In genomic region chr14:22918809-22919600, GRCh38 we compare ENCODE assay signal across 8 cellular contexts. TPM values are rescaled to one million over a fixed set of nuclear protein-coding genes. Genes with fewer than 3 reads are reported as not detected.
DNase-seq lines count a peak whose midpoint lies in the region; ATAC-seq and TF ChIP-seq lines count a peak whose summit lies in the region.

Gene RBM23 (minus strand): TSS chr14:22919149.

- peak; percentile 89 for ATAC-seq in GM21529 (IDR thresholded peaks at IDR 0.05; ENCODE audit: unreplicated experiment)

- peaks cover 15 to 20% (median 16%) of the 10 kb centered on the region in 3 donors for H3K4me1 Mint-ChIP-seq in IgD-negative memory B cell

- H3K4me3 ChIP-seq in epithelial cell of esophagus (ENCODE audit: low read length) (peak within 1 kb of the TSS; percentile 99), mononuclear cell (ENCODE audit: low read length) (peak within 1 kb of the TSS; percentile 99)

- peak within 1 kb of the TSS; percentile 99 to 100 (median 100) for H3K27ac Mint-ChIP-seq in IgD-negative memory B cell

- peak; percentile 100 for DNase-seq in DMS 273 (lab: John Stamatoyannopoulos, UW; ENCODE audit: unreplicated experiment)
- peak; percentile 86 for DNase-seq in OCI-M2 (lab: John Stamatoyannopoulos, UW; ENCODE audit: unreplicated experiment)
- peak; percentile 99 for DNase-seq in activated T-cell treated with anti-CD3 and anti-CD28 coated beads for 4 hours
- DNase-seq in epithelial cell of esophagus (ENCODE audit: low read depth), result peak; percentile 100
- DNase-seq in stimulated activated CD8-positive, alpha-beta memory T cell treated with anti-CD3 and anti-CD28 coated beads, Interleukin-4, amount 100 ng/mL, for 1 hour (ENCODE audit: low read depth in 2 of 2, low spot score in 1 of 2), result peak; percentile 100

- no peak for TF ChIP-seq CTCF in epithelial cell of esophagus (IDR thresholded peaks at IDR 0.05; ENCODE audit: insufficient read depth, low read depth, low read length, missing control alignments)

- no peaks in the 10 kb centered on the region for H3K27me3 ChIP-seq in mononuclear cell (ENCODE audit: insufficient read depth, low read length)

- H3K9me3 Mint-ChIP-seq in IgD-negative memory B cell, result peaks cover 0 to 2% (median 0%) of the 10 kb centered on the region in 3 donors

- H3K9me3 ChIP-seq in mononuclear cell (ENCODE audit: low read depth, low read length), result no peaks in the 10 kb centered on the region

- no peaks in the 10 kb centered on the region for H3K27me3 Mint-ChIP-seq in IgD-negative memory B cell

- H3K36me3 Mint-ChIP-seq in IgD-negative memory B cell, result peaks cover 14% of the 10 kb centered on the region

- peaks cover 52% of the 10 kb centered on the region for H3K4me1 ChIP-seq in mononuclear cell (ENCODE audit: insufficient read depth, low read length)

- H3K4me3 Mint-ChIP-seq in IgD-negative memory B cell, result peak within 1 kb of the TSS; percentile 93 to 99 (median 98)

RNA-seq across cellular contexts. Expression of gene RBM23, which starts in this region (rescaled TPM):
- polyA plus RNA-seq in IgD-negative memory B cell, result 49.7 TPM
- 122 TPM for total RNA-seq in mononuclear cell

Comparison
In these comparisons a context has a peak if more than half of its experiments do, and no peak if none do; other contexts are left out.
1. Peak in every context shown above with its lines: DNase-seq, ATAC-seq and H3K4me3 ChIP-seq.